19 cellular contexts compared by ENCODE assay signal in the genomic region with DNA sequence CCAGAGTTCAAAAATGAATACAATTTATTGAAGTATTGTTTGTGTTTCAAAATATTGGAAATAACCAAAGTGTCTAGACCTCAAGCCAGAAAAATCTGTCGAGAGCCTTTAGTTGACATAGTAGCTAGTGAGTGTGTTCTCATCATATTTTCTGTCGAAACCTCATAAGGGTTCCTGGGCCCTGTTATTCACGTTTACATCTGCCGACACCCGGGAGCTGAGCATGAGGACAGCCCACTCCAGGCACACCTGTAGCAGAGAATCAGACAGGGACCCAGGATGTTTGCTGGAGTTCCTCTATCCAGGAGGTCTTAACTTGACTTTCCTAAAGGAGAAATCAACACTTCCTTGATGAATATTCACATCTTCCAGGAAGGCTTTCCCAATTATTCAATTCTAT.
"Had no signal": no experiment of that assay in that cellular context is flagged by ENCODE, and none has a peak within 500 bp of the region (broad histone marks: within the 10 kb centered on the region; RNA-seq: fewer than 3 reads in every experiment).

No MANE protein-coding gene starts in this region.

- H3K9me3 ChIP-seq: colonic mucosa, gastroesophageal sphincter, heart left ventricle had no signal

- H3K4me3 ChIP-seq: colonic mucosa, gastroesophageal sphincter, heart left ventricle, lung had no signal

- H3K27ac ChIP-seq: colonic mucosa, epithelial cell of prostate, foreskin keratinocyte, gastroesophageal sphincter, heart left ventricle had no signal

- DNase-seq: colonic mucosa; cortex of kidney; effector CD8-positive, alpha-beta T cell; effector memory CD8-positive, alpha-beta T cell; endodermal cell; erythroblast; foreskin keratinocyte; heart left ventricle; hippocampal formation; left cardiac atrium; left ventricle myocardium superior; mammary epithelial cell; mesendoderm; midbrain; naive thymus-derived CD4-positive, alpha-beta T cell had no signal

- H3K36me3 ChIP-seq: colonic mucosa, gastroesophageal sphincter had no signal

- H3K4me1 ChIP-seq: colonic mucosa, foreskin keratinocyte had no signal

- H3K27me3 ChIP-seq: colonic mucosa, foreskin keratinocyte, gastroesophageal sphincter, heart left ventricle had no signal

- ATAC-seq: effector memory CD8-positive, alpha-beta T cell; esophagus mucosa; foreskin keratinocyte; gastroesophageal sphincter; heart left ventricle; left cardiac atrium; left ventricle myocardium superior; naive thymus-derived CD4-positive, alpha-beta T cell had no signal
